8 cellular contexts compared by ENCODE assay signal in the genomic region with DNA sequence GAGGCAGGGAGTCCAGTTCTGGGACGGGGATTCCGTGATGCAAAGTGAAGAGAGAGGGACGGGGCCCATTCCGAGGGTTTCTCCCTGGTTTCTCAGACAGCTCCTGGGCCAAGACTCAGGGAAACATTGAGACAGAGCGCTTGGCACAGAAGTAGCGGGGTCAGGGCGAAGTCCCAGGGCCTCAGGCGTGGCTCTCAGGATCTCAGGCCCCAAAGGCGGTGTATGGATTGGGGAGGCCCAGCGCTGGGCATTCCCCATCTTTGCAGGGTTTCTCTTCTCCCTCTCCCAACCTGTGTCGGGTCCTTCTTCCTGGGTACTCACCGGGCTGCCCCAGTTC. TPM values are rescaled to one million over a fixed set of nuclear protein-coding genes. Genes with fewer than 3 reads are reported as not detected.
A peak's percentile ranks its signal among the peaks of the same experiment; 100 is the strongest.
DNase-seq lines count a peak whose midpoint lies in the region; ATAC-seq, FAIRE-seq and TF ChIP-seq lines count a peak whose summit lies in the region.

No MANE protein-coding gene starts in this region.

- no peak for ATAC-seq in GM19455 (IDR thresholded peaks at IDR 0.05; ENCODE audit: unreplicated experiment)

- H3K9ac ChIP-seq in astrocyte (ENCODE audit: low read length), result no peak overlapping the region

- intact Hi-C loops in spleen (cut with DNase I; ENCODE audit: low total_unique reads), result no loop called here

- no peaks in the 10 kb centered on the region for H3K79me2 ChIP-seq in astrocyte (ENCODE audit: insufficient read depth, low read length)

- H2AFZ ChIP-seq in astrocyte (ENCODE audit: low read depth, low read length), result peak overlapping the region; percentile 71

- peaks cover 31% of the 10 kb centered on the region for H3K27me3 ChIP-seq in astrocyte (ENCODE audit: insufficient read depth, low read length)
- peaks cover 0 to 44% (median 3%) of the 10 kb centered on the region in 7 donors for H3K27me3 ChIP-seq in spleen (replicated peaks in 1 of 7)

- WGBS in spleen, 5 donors, result 48 to 69% (median 60%) methylated on average over 9 to 12 of the region's 12 CpGs

- TF ChIP-seq POLR2A in spleen (IDR thresholded peaks at IDR 0.05), result no peak

- FAIRE-seq in astrocyte (lab: Jason Lieb, UNC), result no peak

- H3K36me3 ChIP-seq in astrocyte (ENCODE audit: insufficient read depth, low read length) (no peaks in the 10 kb centered on the region), spleen (no peaks in the 10 kb centered on the region)

- H3K4me1 Mint-ChIP-seq in HFFc6 (ENCODE audit: low read depth) (peaks cover 20% of the 10 kb centered on the region), astrocyte (ENCODE audit: low read depth, unreplicated experiment) (peaks cover 1% of the 10 kb centered on the region)

- H3K36me3 Mint-ChIP-seq in HFFc6 (ENCODE audit: low read depth), result no peaks in the 10 kb centered on the region
- no peaks in the 10 kb centered on the region for H3K36me3 Mint-ChIP-seq in astrocyte (ENCODE audit: low read depth, unreplicated experiment)

- H3K27me3 Mint-ChIP-seq in HFFc6 (ENCODE audit: insufficient read depth) (peaks cover 18% of the 10 kb centered on the region), astrocyte (ENCODE audit: low read depth, unreplicated experiment) (peaks cover 50% of the 10 kb centered on the region)

- H3K4me3 ChIP-seq in astrocyte (ENCODE audit: insufficient read depth, low read depth, low read length) (no peak overlapping the region), spleen (peak overlapping the region; percentile 50 to 87 (median 74))

- H4K20me1 ChIP-seq in astrocyte (ENCODE audit: insufficient read depth, low read length), result no peaks in the 10 kb centered on the region

- H3K4me1 ChIP-seq in astrocyte (ENCODE audit: insufficient read depth, low read length) (no peaks in the 10 kb centered on the region), spleen (peaks cover 0 to 25% (median 14%) of the 10 kb centered on the region in 6 donors)

- TF ChIP-seq CTCF in HFFc6 (IDR thresholded peaks at IDR 0.05) (no peak), astrocyte (IDR thresholded peaks at IDR 0.05; ENCODE audit: insufficient read depth, low read depth, low read length) (no peak), spleen (IDR thresholded peaks at IDR 0.05 in 8 of 11, conservative IDR thresholded peaks at IDR 0.05 in 3 of 11) (no peak)

- H3K9me3 ChIP-seq in astrocyte (ENCODE audit: insufficient read depth, low read depth, low read length) (no peaks in the 10 kb centered on the region), spleen (peaks cover 0 to 12% (median 3%) of the 10 kb centered on the region in 8 donors)

- H3K27ac Mint-ChIP-seq in HFFc6, result no peak overlapping the region
- no peak overlapping the region for H3K27ac Mint-ChIP-seq in astrocyte (ENCODE audit: unreplicated experiment)

- H3K27ac ChIP-seq in astrocyte (ENCODE audit: low read depth, low read length) (no peak overlapping the region), spleen (peak overlapping the region in 5 of 8 donors; percentile 49 to 84 (median 72))

- H3K4me3 Mint-ChIP-seq in HFFc6, result peak overlapping the region; percentile 73
- peak overlapping the region; percentile 71 for H3K4me3 Mint-ChIP-seq in astrocyte (ENCODE audit: unreplicated experiment)

- DNase-seq in HFFc6 (no peak), astrocyte (ENCODE audit: low read depth) (no peak), iPS-NIHi7 (ENCODE audit: extremely low spot score) (peak; percentile 28), spleen (no peak), GOT3 (lab: John Stamatoyannopoulos, UW) (no peak), NCI-H345 (lab: John Stamatoyannopoulos, UW) (no peak), HuH-7.5 (ENCODE audit: low spot score) (no peak)

- peaks cover 4% of the 10 kb centered on the region; the same call in 1 of the 2 replicates for H3K9me3 Mint-ChIP-seq in HFFc6
- peaks cover 8% of the 10 kb centered on the region for H3K9me3 Mint-ChIP-seq in astrocyte (ENCODE audit: unreplicated experiment)

- H3K4me2 ChIP-seq in astrocyte (ENCODE audit: low read length), result peak overlapping the region; percentile 70

RNA-seq across cellular contexts. Expression of a gene that starts 35.9 kb away (rescaled TPM):
- total RNA-seq in HFFc6 (2021; fragmentation: NEBNext Ultra II Directional; extraction: Animal tissue kit (Norgen Biotek cat#: 25700)), result under 1 TPM in 4 of 6 experiments, not detected in 2; 0.16 to 0.48 (median 0.24) TPM
- total RNA-seq in astrocyte, result 0.79 and 0.89 TPM in 2 replicates
- total RNA-seq in spleen, result 1 to 10 TPM in 5 of 7 donors, under 1 TPM in 1, not detected in 1; 0.86 to 9.6 (median 2.0) TPM
- under 1 TPM; 0.15 to 0.90 (median 0.46) TPM for polyA plus RNA-seq in spleen
